Comparison of ENCODE assay signal across 17 cellular contexts in genomic region chr6:3867616-3868502, GRCh38. TPM values are rescaled to one million over a fixed set of nuclear protein-coding genes. Genes with fewer than 3 reads are reported as not detected.
DNase-seq lines count a peak whose midpoint lies in the region; ATAC-seq and TF ChIP-seq lines count a peak whose summit lies in the region.
"Had no signal": no experiment of that assay in that cellular context is flagged by ENCODE, and none has a peak within 500 bp of the region (broad histone marks: within the 10 kb centered on the region; RNA-seq: fewer than 3 reads in every experiment).

No MANE protein-coding gene starts in this region.

- H3K4me2 ChIP-seq in fibroblast of lung (ENCODE audit: extremely low read depth, insufficient read depth, low read length), result peak overlapping the region; percentile 15
- H3K4me2 ChIP-seq: PC-9 had no signal

- CTCF ChIA-PET in activated CD4-positive, alpha-beta memory T cell treated with anti-CD3 and anti-CD28 coated beads, Interleukin-2, amount 10 ng/mL, durations not matched to agents 7 days and 5 days (lab: Charles Lee), result interaction anchor here (0.6 to 2.9 kb wide), 6 partner anchors 11 to 1135 kb away, joined by 3 to 27 read pairs (median 4); partner anchors contain the start of gene FAM50B

- H3K27me3 Mint-ChIP-seq in activated T-cell treated with anti-CD3 and anti-CD28 coated beads, Interleukin-2, amount 50 U/mL, for 4 hours (ENCODE audit: low read depth), result peaks cover 5% of the 10 kb centered on the region
- no peaks in the 10 kb centered on the region for H3K27me3 Mint-ChIP-seq in activated CD4-positive, alpha-beta memory T cell treated with anti-CD3 and anti-CD28 coated beads, Interleukin-2, amount 10 ng/mL, durations not matched to agents 7 days and 5 days

- H3K4me3 ChIP-seq in fibroblast of lung (replicated peaks in 1 of 4; ENCODE audit: control extremely low read depth in 1 of 4, insufficient read depth in 1 of 4, low read depth in 3 of 4, low read length in 4 of 4), result no peak overlapping the region
- H3K4me3 ChIP-seq: cardiac muscle cell, PC-9 had no signal

- no peak overlapping the region for H2AFZ ChIP-seq in fibroblast of lung (ENCODE audit: low read length)
- H2AFZ ChIP-seq: PC-9 had no signal

- no peak for DNase-seq in activated T-cell treated with anti-CD3 and anti-CD28 coated beads, Interleukin-2, amount 50 U/mL, for 4 hours
- no peak for DNase-seq in activated T-cell treated with anti-CD3 and anti-CD28 coated beads for 4 hours
- no peak for DNase-seq in activated CD4-positive, alpha-beta memory T cell treated with anti-CD3 and anti-CD28 coated beads, Interleukin-2, amount 10 ng/mL, durations not matched to agents 7 days and 5 days
- peak; percentile 35 to 44 for DNase-seq in fibroblast of lung (ENCODE audit: low read depth in 2 of 2)
- DNase-seq in stimulated activated naive CD8-positive, alpha-beta T cell treated with anti-CD3 and anti-CD28 coated beads, Interleukin-15, Interleukin-2, amounts not matched to agents 100 U/mL and 50 U/mL, for 24 hours, result no peak
- no peak for DNase-seq in NCI-H2196 (lab: John Stamatoyannopoulos, UW; ENCODE audit: unreplicated experiment)
- no peak for DNase-seq in A172 (ENCODE audit: low spot score)
- DNase-seq: DMS79; erythroblast; NCI-H446; PC-9; stimulated activated CD4-positive, alpha-beta T cell treated with anti-CD3 and anti-CD28 coated beads, Interleukin-1b, Interleukin-23, amount 100 ng/mL, for 48 hours had no signal

- H3K4me3 Mint-ChIP-seq in activated T-cell treated with anti-CD3 and anti-CD28 coated beads, Interleukin-2, amount 50 U/mL, for 4 hours, result no peak overlapping the region
- H3K4me3 Mint-ChIP-seq in activated CD4-positive, alpha-beta memory T cell treated with anti-CD3 and anti-CD28 coated beads, Interleukin-2, amount 10 ng/mL, durations not matched to agents 7 days and 5 days, result peak overlapping the region; percentile 41
- H3K4me3 Mint-ChIP-seq: mesothelial cell of epicardium had no signal

- POLR2A ChIA-PET in activated CD4-positive, alpha-beta memory T cell treated with anti-CD3 and anti-CD28 coated beads, Interleukin-2, amount 10 ng/mL, durations not matched to agents 7 days and 5 days (lab: Charles Lee), result interaction anchor here (0.8 to 3.9 kb wide), 3 partner anchors 15 to 21 kb away, joined by 3 to 34 read pairs (median 5); partner anchors contain the start of gene FAM50B

- H3K9me3 Mint-ChIP-seq in activated T-cell treated with anti-CD3 and anti-CD28 coated beads, Interleukin-2, amount 50 U/mL, for 4 hours, result no peaks in the 10 kb centered on the region
- no peaks in the 10 kb centered on the region for H3K9me3 Mint-ChIP-seq in activated CD4-positive, alpha-beta memory T cell treated with anti-CD3 and anti-CD28 coated beads, Interleukin-2, amount 10 ng/mL, durations not matched to agents 7 days and 5 days
- H3K9me3 Mint-ChIP-seq: mesothelial cell of epicardium had no signal

- no peak overlapping the region for H3K9ac ChIP-seq in fibroblast of lung (ENCODE audit: insufficient read depth, low read length)

- H3K9me3 ChIP-seq in fibroblast of lung (ENCODE audit: control insufficient read depth, insufficient read depth, low read depth, low read length), result no peaks in the 10 kb centered on the region

- no peaks in the 10 kb centered on the region for H3K36me3 ChIP-seq in fibroblast of lung (ENCODE audit: control insufficient read depth, insufficient read depth, low read length)
- H3K36me3 ChIP-seq: cardiac muscle cell had no signal

- H3K27me3 ChIP-seq in fibroblast of lung (ENCODE audit: control insufficient read depth, insufficient read depth, low read length), result peaks cover 2% of the 10 kb centered on the region
- H3K27me3 ChIP-seq: cardiac muscle cell had no signal

- no peaks in the 10 kb centered on the region for H3K4me1 ChIP-seq in fibroblast of lung (ENCODE audit: control insufficient read depth, extremely low read depth, insufficient read depth, low read length)

- H4K20me1 ChIP-seq in fibroblast of lung (ENCODE audit: control insufficient read depth, extremely low read depth, insufficient read depth, low read length), result no peaks in the 10 kb centered on the region

- ATAC-seq in activated T-cell treated with anti-CD3 and anti-CD28 coated beads, Interleukin-2, amount 50 U/mL, for 4 hours, result peak; percentile 61 to 71
- ATAC-seq in stimulated activated naive CD8-positive, alpha-beta T cell treated with anti-CD3 and anti-CD28 coated beads, Interleukin-15, Interleukin-2, amounts not matched to agents 100 U/mL and 50 U/mL, for 24 hours, result peak; percentile 65
- no peak for ATAC-seq in HG03378 (IDR thresholded peaks at IDR 0.05; ENCODE audit: unreplicated experiment)
- ATAC-seq: HCT116, HepG2 had no signal

- H3K27ac Mint-ChIP-seq in activated CD4-positive, alpha-beta memory T cell treated with anti-CD3 and anti-CD28 coated beads, Interleukin-2, amount 10 ng/mL, durations not matched to agents 7 days and 5 days, result peak overlapping the region; percentile 78
- H3K27ac Mint-ChIP-seq: mesothelial cell of epicardium had no signal

- no peaks in the 10 kb centered on the region for H3K36me3 Mint-ChIP-seq in activated T-cell treated with anti-CD3 and anti-CD28 coated beads, Interleukin-2, amount 50 U/mL, for 4 hours (ENCODE audit: insufficient read depth)
- peaks cover 2% of the 10 kb centered on the region for H3K36me3 Mint-ChIP-seq in activated CD4-positive, alpha-beta memory T cell treated with anti-CD3 and anti-CD28 coated beads, Interleukin-2, amount 10 ng/mL, durations not matched to agents 7 days and 5 days (ENCODE audit: low read depth)
- H3K36me3 Mint-ChIP-seq: mesothelial cell of epicardium had no signal

- no peak for TF ChIP-seq CTCF in fibroblast of lung (conservative IDR thresholded peaks at IDR 0.05 in 1 of 2, IDR thresholded peaks at IDR 0.05 in 1 of 2; ENCODE audit: low read depth in 1 of 2, low read length in 2 of 2)

- no peaks in the 10 kb centered on the region for H3K79me2 ChIP-seq in fibroblast of lung (ENCODE audit: control insufficient read depth, insufficient read depth, low read length)

- peaks cover 35% of the 10 kb centered on the region for H3K4me1 Mint-ChIP-seq in activated T-cell treated with anti-CD3 and anti-CD28 coated beads, Interleukin-2, amount 50 U/mL, for 4 hours (ENCODE audit: low read depth)
- H3K4me1 Mint-ChIP-seq in activated CD4-positive, alpha-beta memory T cell treated with anti-CD3 and anti-CD28 coated beads, Interleukin-2, amount 10 ng/mL, durations not matched to agents 7 days and 5 days, result peaks cover 36% of the 10 kb centered on the region

- peak overlapping the region; percentile 18 for H3K27ac ChIP-seq in fibroblast of lung (ENCODE audit: insufficient read depth, low read length)
- H3K27ac ChIP-seq: cardiac muscle cell, PC-9 had no signal

RNA-seq across cellular contexts. Expression of gene FAM50B, which starts 18.7 kb away (rescaled TPM):
- total RNA-seq in activated T-cell treated with anti-CD3 and anti-CD28 coated beads, Interleukin-2, amount 50 U/mL, for 4 hours, result 10 to 100 TPM in 1 of 3 donors, 1 to 10 TPM in 2; 8.8 to 11.4 (median 9.3) TPM
- total RNA-seq in activated CD4-positive, alpha-beta memory T cell treated with anti-CD3 and anti-CD28 coated beads, Interleukin-2, amount 10 ng/mL, durations not matched to agents 7 days and 5 days, result 10 to 100 TPM; 14.4 to 14.7 TPM
- total RNA-seq in fibroblast of lung, result 11.6 and 15.7 TPM in 2 replicates
- 4.2 and 5.6 TPM in 2 replicates for polyA plus RNA-seq in fibroblast of lung
- 6.2 and 9.4 TPM in 2 replicates for polyA plus RNA-seq in fibroblast of lung (2012)
- 2.0 and 2.6 TPM in 2 replicates for polyA minus RNA-seq in fibroblast of lung (ENCODE audit: low replicate concordance)
- 5.0 and 5.8 TPM in 2 replicates for total RNA-seq in A172 (2014; rRNA removed; shearing (Covaris generic))
- total RNA-seq: HepG2 had no signal

Comparison
In these comparisons a context has a peak if more than half of its experiments do, and no peak if none do; other contexts are left out.
1. DNase-seq: peak in fibroblast of lung (2 of 2); none in activated T-cell treated with anti-CD3 and anti-CD28 coated beads, Interleukin-2, amount 50 U/mL, for 4 hours (single experiment), activated T-cell treated with anti-CD3 and anti-CD28 coated beads for 4 hours (single experiment), activated CD4-positive, alpha-beta memory T cell treated with anti-CD3 and anti-CD28 coated beads, Interleukin-2, amount 10 ng/mL, durations not matched to agents 7 days and 5 days (single experiment), stimulated activated naive CD8-positive, alpha-beta T cell treated with anti-CD3 and anti-CD28 coated beads, Interleukin-15, Interleukin-2, amounts not matched to agents 100 U/mL and 50 U/mL, for 24 hours (single experiment), NCI-H2196 (single experiment) and A172 (single experiment).